Comparison of ENCODE assay signal across 19 cellular contexts in genomic region chr2:190932524-190932923, GRCh38.
"Had no signal": no experiment of that assay in that cellular context is flagged by ENCODE, and none has a peak within 500 bp of the region (broad histone marks: within the 10 kb centered on the region; RNA-seq: fewer than 3 reads in every experiment).

No MANE protein-coding gene starts in this region.

- H3K9me3 Mint-ChIP-seq: activated naive CD8-positive, alpha-beta T cell treated with anti-CD3 and anti-CD28 coated beads, Interleukin-2, amount 10 ng/mL, durations not matched to agents 7 days and 5 days; endodermal cell; type B pancreatic cell had no signal

- H3K27ac ChIP-seq: body of pancreas, colonic mucosa, epithelial cell of prostate, left lung, stomach had no signal

- H3K4me3 Mint-ChIP-seq: activated naive CD8-positive, alpha-beta T cell treated with anti-CD3 and anti-CD28 coated beads, Interleukin-2, amount 10 ng/mL, durations not matched to agents 7 days and 5 days; endodermal cell; type B pancreatic cell had no signal

- H3K9me3 ChIP-seq: body of pancreas, colonic mucosa, left lung, stomach had no signal

- H3K4me3 ChIP-seq: body of pancreas, colonic mucosa, left lung, stomach had no signal

- H3K27me3 ChIP-seq: body of pancreas, colonic mucosa, left lung, stomach had no signal

- DNase-seq: activated CD4-positive, alpha-beta T cell treated with anti-CD3 and anti-CD28 coated beads for 48 hours; activated CD4-positive, CD25-positive, alpha-beta regulatory T cell; activated CD8-positive, alpha-beta memory T cell treated with anti-CD3 and anti-CD28 coated beads for 24 hours; activated CD8-positive, alpha-beta memory T cell treated with anti-CD3 and anti-CD28 coated beads, Interleukin-2, amount 50 U/mL, for 48 hours; activated gamma-delta T cell treated with Interleukin-2 at 50 U/mL for 16 hours; activated naive CD8-positive, alpha-beta T cell treated with anti-CD3 and anti-CD28 coated beads, Interleukin-2, amount 10 ng/mL, durations not matched to agents 7 days and 5 days; body of pancreas; central memory CD4-positive, alpha-beta T cell; colonic mucosa; endodermal cell; foreskin fibroblast; hippocampal formation; left lung; occipital lobe; stimulated activated CD4-positive, alpha-beta T cell treated with anti-CD3 and anti-CD28 coated beads, Interleukin-2, amount 100 ng/mL, for 48 hours; stomach had no signal

- H3K27ac Mint-ChIP-seq: activated naive CD8-positive, alpha-beta T cell treated with anti-CD3 and anti-CD28 coated beads, Interleukin-2, amount 10 ng/mL, durations not matched to agents 7 days and 5 days; endodermal cell; type B pancreatic cell had no signal

- ATAC-seq: body of pancreas, left lung had no signal

- H3K36me3 ChIP-seq: colonic mucosa had no signal

- H3K27me3 Mint-ChIP-seq: activated naive CD8-positive, alpha-beta T cell treated with anti-CD3 and anti-CD28 coated beads, Interleukin-2, amount 10 ng/mL, durations not matched to agents 7 days and 5 days; type B pancreatic cell had no signal

- H3K4me1 ChIP-seq: colonic mucosa had no signal

- FAIRE-seq: keratinocyte had no signal
